In the genomic region with DNA sequence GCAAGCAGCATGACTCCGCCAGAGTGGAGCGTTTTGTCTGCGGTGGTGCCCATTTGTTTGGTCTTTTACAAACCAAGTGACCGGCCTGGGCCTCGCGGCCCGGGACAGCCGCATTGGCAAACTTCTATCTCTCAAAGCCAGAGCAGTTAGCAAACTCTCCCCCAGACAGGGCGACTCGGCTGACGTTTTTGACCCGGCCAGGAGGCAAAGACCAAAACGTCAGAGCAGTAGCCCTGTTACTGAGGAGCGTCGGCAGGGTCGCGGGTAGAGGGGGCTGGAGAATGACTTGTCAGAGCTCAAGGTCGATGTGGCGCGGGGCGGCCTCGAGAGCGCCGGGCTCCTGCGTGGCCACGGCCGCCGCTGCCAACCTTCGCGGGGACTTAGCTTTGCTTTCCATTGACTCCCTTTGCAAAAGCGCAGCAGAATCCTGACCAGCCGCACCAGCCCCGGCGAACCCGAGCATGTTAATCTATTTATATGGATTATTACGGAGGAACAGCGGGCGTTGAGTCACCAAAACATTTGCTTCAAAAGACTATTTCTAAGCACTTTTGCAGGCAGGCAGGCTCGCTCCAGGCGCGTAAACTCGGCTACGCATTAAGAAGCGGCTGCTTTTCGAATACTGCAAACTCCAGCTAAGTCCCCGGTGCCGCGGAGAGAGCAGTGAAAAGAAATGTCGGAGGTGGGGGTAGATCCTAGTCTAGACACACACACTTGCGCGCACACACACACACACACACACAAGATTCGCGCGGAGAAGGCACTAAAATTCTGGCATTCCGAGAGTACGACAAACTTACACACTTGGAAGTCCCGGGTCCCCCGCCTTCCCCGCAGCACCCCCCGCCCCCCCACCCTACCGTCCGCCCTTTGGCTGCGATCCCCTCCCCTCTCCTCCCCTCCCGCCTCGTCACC, we compare ENCODE assay signal across 1 cellular context.
TF ChIP-seq lines count a peak whose summit lies in the region.

No MANE protein-coding gene starts in this region.

TF ChIP-seq in HepG2, 621 proteins besides CTCF, POLR2A, EP300 and RAD21 (continued from another document and continues in another):
- TF ChIP-seq, protein P1, sequence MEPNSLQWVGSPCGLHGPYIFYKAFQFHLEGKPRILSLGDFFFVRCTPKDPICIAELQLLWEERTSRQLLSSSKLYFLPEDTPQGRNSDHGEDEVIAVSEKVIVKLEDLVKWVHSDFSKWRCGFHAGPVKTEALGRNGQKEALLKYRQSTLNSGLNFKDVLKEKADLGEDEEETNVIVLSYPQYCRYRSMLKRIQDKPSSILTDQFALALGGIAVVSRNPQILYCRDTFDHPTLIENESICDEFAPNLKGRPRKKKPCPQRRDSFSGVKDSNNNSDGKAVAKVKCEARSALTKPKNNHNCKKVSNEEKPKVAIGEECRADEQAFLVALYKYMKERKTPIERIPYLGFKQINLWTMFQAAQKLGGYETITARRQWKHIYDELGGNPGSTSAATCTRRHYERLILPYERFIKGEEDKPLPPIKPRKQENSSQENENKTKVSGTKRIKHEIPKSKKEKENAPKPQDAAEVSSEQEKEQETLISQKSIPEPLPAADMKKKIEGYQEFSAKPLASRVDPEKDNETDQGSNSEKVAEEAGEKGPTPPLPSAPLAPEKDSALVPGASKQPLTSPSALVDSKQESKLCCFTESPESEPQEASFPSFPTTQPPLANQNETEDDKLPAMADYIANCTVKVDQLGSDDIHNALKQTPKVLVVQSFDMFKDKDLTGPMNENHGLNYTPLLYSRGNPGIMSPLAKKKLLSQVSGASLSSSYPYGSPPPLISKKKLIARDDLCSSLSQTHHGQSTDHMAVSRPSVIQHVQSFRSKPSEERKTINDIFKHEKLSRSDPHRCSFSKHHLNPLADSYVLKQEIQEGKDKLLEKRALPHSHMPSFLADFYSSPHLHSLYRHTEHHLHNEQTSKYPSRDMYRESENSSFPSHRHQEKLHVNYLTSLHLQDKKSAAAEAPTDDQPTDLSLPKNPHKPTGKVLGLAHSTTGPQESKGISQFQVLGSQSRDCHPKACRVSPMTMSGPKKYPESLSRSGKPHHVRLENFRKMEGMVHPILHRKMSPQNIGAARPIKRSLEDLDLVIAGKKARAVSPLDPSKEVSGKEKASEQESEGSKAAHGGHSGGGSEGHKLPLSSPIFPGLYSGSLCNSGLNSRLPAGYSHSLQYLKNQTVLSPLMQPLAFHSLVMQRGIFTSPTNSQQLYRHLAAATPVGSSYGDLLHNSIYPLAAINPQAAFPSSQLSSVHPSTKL (CRISPR knock-in tag; IDR thresholded peaks at IDR 0.05): peak; percentile 67
- TF ChIP-seq ZBTB7B (CRISPR knock-in tag; IDR thresholded peaks at IDR 0.05): peak; percentile 93; the same call in 1 of the 2 replicates
- peak; percentile 1; the same call in 1 of the 2 replicates for TF ChIP-seq HNF4G (IDR thresholded peaks at IDR 0.05; ENCODE audit: borderline replicate concordance, low read depth, low read length)
- 0 out of 2 replicates have a peak, but pooled peaks have one; percentile 35 for TF ChIP-seq HNF4G (CRISPR knock-in tag; IDR thresholded peaks at IDR 0.05; ENCODE audit: borderline replicate concordance, low read depth)
- TF ChIP-seq BCL6 (CRISPR knock-in tag; IDR thresholded peaks at IDR 0.05): peak; percentile 60
- TF ChIP-seq ZNF543 (CRISPR knock-in tag; IDR thresholded peaks at IDR 0.05): peak; percentile 45
- TF ChIP-seq FOXA1 (IDR thresholded peaks at IDR 0.05): no peak
- peak; percentile 9; the same call in 1 of the 2 replicates for TF ChIP-seq FOXA1 (CRISPR knock-in tag; IDR thresholded peaks at IDR 0.05)
- TF ChIP-seq NFIB (CRISPR knock-in tag; IDR thresholded peaks at IDR 0.05; ENCODE audit: borderline replicate concordance): 0 out of 2 replicates have a peak, but pooled peaks have one; percentile 81
- no peak for TF ChIP-seq TBX3 (IDR thresholded peaks at IDR 0.05; ENCODE audit: borderline replicate concordance)
- no peak for TF ChIP-seq MAZ (IDR thresholded peaks at IDR 0.05; ENCODE audit: borderline replicate concordance, low read depth, low read length)
- peak; percentile 49; the same call in 1 of the 2 replicates for TF ChIP-seq MAZ (CRISPR knock-in tag; IDR thresholded peaks at IDR 0.05; ENCODE audit: low read depth)
- TF ChIP-seq SOX6 (IDR thresholded peaks at IDR 0.05): no peak
- TF ChIP-seq SOX6 (CRISPR knock-in tag; IDR thresholded peaks at IDR 0.05): peak; percentile 72
- TF ChIP-seq ZSCAN25 (CRISPR knock-in tag; IDR thresholded peaks at IDR 0.05): peak; percentile 89
- no peak for TF ChIP-seq NCOA2 (CRISPR knock-in tag; IDR thresholded peaks at IDR 0.05)
- 0 out of 2 replicates have a peak, but pooled peaks have one; percentile 19 for TF ChIP-seq NFE2 (CRISPR knock-in tag; IDR thresholded peaks at IDR 0.05)
- TF ChIP-seq, protein P2, sequence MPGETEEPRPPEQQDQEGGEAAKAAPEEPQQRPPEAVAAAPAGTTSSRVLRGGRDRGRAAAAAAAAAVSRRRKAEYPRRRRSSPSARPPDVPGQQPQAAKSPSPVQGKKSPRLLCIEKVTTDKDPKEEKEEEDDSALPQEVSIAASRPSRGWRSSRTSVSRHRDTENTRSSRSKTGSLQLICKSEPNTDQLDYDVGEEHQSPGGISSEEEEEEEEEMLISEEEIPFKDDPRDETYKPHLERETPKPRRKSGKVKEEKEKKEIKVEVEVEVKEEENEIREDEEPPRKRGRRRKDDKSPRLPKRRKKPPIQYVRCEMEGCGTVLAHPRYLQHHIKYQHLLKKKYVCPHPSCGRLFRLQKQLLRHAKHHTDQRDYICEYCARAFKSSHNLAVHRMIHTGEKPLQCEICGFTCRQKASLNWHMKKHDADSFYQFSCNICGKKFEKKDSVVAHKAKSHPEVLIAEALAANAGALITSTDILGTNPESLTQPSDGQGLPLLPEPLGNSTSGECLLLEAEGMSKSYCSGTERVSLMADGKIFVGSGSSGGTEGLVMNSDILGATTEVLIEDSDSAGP (CRISPR knock-in tag; IDR thresholded peaks at IDR 0.05; ENCODE audit: borderline replicate concordance): peak; percentile 78; the same call in 1 of the 2 replicates
- no peak for TF ChIP-seq ZNF816 (CRISPR knock-in tag; IDR thresholded peaks at IDR 0.05; ENCODE audit: borderline replicate concordance)
- peak; percentile 34; the same call in 1 of the 2 replicates for TF ChIP-seq ATF1 (CRISPR knock-in tag; IDR thresholded peaks at IDR 0.05)
- peak; percentile 74 for TF ChIP-seq RXRA (CRISPR knock-in tag; IDR thresholded peaks at IDR 0.05)
- TF ChIP-seq, protein P3, sequence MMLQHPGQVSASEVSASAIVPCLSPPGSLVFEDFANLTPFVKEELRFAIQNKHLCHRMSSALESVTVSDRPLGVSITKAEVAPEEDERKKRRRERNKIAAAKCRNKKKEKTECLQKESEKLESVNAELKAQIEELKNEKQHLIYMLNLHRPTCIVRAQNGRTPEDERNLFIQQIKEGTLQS (CRISPR knock-in tag; IDR thresholded peaks at IDR 0.05): peak; percentile 15; the same call in 1 of the 2 replicates
- TF ChIP-seq ZNF775 (CRISPR knock-in tag; IDR thresholded peaks at IDR 0.05; ENCODE audit: borderline replicate concordance): peak; percentile 61; the same call in 1 of the 2 replicates
- TF ChIP-seq, protein P4, sequence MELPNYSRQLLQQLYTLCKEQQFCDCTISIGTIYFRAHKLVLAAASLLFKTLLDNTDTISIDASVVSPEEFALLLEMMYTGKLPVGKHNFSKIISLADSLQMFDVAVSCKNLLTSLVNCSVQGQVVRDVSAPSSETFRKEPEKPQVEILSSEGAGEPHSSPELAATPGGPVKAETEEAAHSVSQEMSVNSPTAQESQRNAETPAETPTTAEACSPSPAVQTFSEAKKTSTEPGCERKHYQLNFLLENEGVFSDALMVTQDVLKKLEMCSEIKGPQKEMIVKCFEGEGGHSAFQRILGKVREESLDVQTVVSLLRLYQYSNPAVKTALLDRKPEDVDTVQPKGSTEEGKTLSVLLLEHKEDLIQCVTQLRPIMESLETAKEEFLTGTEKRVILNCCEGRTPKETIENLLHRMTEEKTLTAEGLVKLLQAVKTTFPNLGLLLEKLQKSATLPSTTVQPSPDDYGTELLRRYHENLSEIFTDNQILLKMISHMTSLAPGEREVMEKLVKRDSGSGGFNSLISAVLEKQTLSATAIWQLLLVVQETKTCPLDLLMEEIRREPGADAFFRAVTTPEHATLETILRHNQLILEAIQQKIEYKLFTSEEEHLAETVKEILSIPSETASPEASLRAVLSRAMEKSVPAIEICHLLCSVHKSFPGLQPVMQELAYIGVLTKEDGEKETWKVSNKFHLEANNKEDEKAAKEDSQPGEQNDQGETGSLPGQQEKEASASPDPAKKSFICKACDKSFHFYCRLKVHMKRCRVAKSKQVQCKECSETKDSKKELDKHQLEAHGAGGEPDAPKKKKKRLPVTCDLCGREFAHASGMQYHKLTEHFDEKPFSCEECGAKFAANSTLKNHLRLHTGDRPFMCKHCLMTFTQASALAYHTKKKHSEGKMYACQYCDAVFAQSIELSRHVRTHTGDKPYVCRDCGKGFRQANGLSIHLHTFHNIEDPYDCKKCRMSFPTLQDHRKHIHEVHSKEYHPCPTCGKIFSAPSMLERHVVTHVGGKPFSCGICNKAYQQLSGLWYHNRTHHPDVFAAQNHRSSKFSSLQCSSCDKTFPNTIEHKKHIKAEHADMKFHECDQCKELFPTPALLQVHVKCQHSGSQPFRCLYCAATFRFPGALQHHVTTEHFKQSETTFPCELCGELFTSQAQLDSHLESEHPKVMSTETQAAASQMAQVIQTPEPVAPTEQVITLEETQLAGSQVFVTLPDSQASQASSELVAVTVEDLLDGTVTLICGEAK (IDR thresholded peaks at IDR 0.05): no peak
- TF ChIP-seq, protein P4 (CRISPR knock-in tag; IDR thresholded peaks at IDR 0.05): peak; percentile 70
- TF ChIP-seq, protein P5, sequence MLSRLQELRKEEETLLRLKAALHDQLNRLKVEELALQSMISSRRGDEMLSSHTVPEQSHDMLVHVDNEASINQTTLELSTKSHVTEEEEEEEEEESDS (CRISPR knock-in tag; IDR thresholded peaks at IDR 0.05; ENCODE audit: borderline replicate concordance): no peak
- TF ChIP-seq PHF8 (CRISPR knock-in tag; IDR thresholded peaks at IDR 0.05): peak; percentile 70
- peak; percentile 43; the same call in 1 of the 2 replicates for TF ChIP-seq TGIF2 (CRISPR knock-in tag; IDR thresholded peaks at IDR 0.05)
- no peak for TF ChIP-seq ZNF530 (CRISPR knock-in tag; IDR thresholded peaks at IDR 0.05; ENCODE audit: low read depth)
- no peak for TF ChIP-seq NONO (IDR thresholded peaks at IDR 0.05)
- TF ChIP-seq NONO (CRISPR knock-in tag; conservative IDR thresholded peaks at IDR 0.05): no peak
- peak; percentile 57; the same call in 1 of the 2 replicates for TF ChIP-seq SRY (CRISPR knock-in tag; IDR thresholded peaks at IDR 0.05)
- TF ChIP-seq KMT2A (CRISPR knock-in tag; IDR thresholded peaks at IDR 0.05): peak; percentile 68; the same call in 1 of the 2 replicates
- TF ChIP-seq FOXK1 (CRISPR knock-in tag; IDR thresholded peaks at IDR 0.05; ENCODE audit: borderline replicate concordance, low read depth): peak; percentile 39; the same call in 1 of the 2 replicates
- peak; percentile 7; the same call in 1 of the 2 replicates for TF ChIP-seq ZNF460 (CRISPR knock-in tag; IDR thresholded peaks at IDR 0.05; ENCODE audit: borderline replicate concordance)
- no peak for TF ChIP-seq ZBTB1 (CRISPR knock-in tag; IDR thresholded peaks at IDR 0.05; ENCODE audit: borderline replicate concordance)
- TF ChIP-seq SMAD3 (CRISPR knock-in tag; IDR thresholded peaks at IDR 0.05): peak; percentile 54; the same call in 1 of the 2 replicates
- TF ChIP-seq ZNF510 (CRISPR knock-in tag; IDR thresholded peaks at IDR 0.05; ENCODE audit: low read depth): 0 out of 2 replicates have a peak, but pooled peaks have one; percentile 38
- TF ChIP-seq ATF7-NPFF (CRISPR knock-in tag; IDR thresholded peaks at IDR 0.05; ENCODE audit: low read depth): peak; percentile 72; the same call in 1 of the 2 replicates
- TF ChIP-seq ZNF75D (CRISPR knock-in tag; IDR thresholded peaks at IDR 0.05; ENCODE audit: borderline replicate concordance): no peak
- TF ChIP-seq GATAD2A (CRISPR knock-in tag; IDR thresholded peaks at IDR 0.05): peak; percentile 80
- no peak for TF ChIP-seq ZNF253 (CRISPR knock-in tag; IDR thresholded peaks at IDR 0.05; ENCODE audit: borderline replicate concordance)
- TF ChIP-seq BORCS8-MEF2B (CRISPR knock-in tag; IDR thresholded peaks at IDR 0.05): peak; percentile 73; the same call in 1 of the 2 replicates
- TF ChIP-seq ARNT2 (CRISPR knock-in tag; IDR thresholded peaks at IDR 0.05; ENCODE audit: low read depth): 0 out of 2 replicates have a peak, but pooled peaks have one; percentile 66
- 0 out of 2 replicates have a peak, but pooled peaks have one; percentile 33 for TF ChIP-seq ZNF296 (CRISPR knock-in tag; conservative IDR thresholded peaks at IDR 0.05)
- TF ChIP-seq ZMYM4 (CRISPR knock-in tag; IDR thresholded peaks at IDR 0.05): peak; percentile 63; the same call in 1 of the 2 replicates
- TF ChIP-seq ZNF34 (CRISPR knock-in tag; IDR thresholded peaks at IDR 0.05; ENCODE audit: borderline replicate concordance): 0 out of 2 replicates have a peak, but pooled peaks have one; percentile 19
- 0 out of 2 replicates have a peak, but pooled peaks have one; percentile 24 for TF ChIP-seq PPARG (CRISPR knock-in tag; conservative IDR thresholded peaks at IDR 0.05)
- TF ChIP-seq NKX3-1 (CRISPR knock-in tag; IDR thresholded peaks at IDR 0.05): 0 out of 2 replicates have a peak, but pooled peaks have one; percentile 3
- TF ChIP-seq ERF (CRISPR knock-in tag; IDR thresholded peaks at IDR 0.05): peak; percentile 85
- peak; percentile 81; the same call in 1 of the 2 replicates for TF ChIP-seq ZNF614 (CRISPR knock-in tag; IDR thresholded peaks at IDR 0.05; ENCODE audit: borderline replicate concordance)
- TF ChIP-seq GABPB1 (CRISPR knock-in tag; IDR thresholded peaks at IDR 0.05): peak; percentile 71
- 0 out of 2 replicates have a peak, but pooled peaks have one; percentile 16 for TF ChIP-seq NCOA1 (CRISPR knock-in tag; IDR thresholded peaks at IDR 0.05)
